In genomic region chr5:2902742-2903297, GRCh38 we compare ENCODE assay signal across 18 cellular contexts.
"Had no signal": no experiment of that assay in that cellular context is flagged by ENCODE, and none has a peak within 500 bp of the region (broad histone marks: within the 10 kb centered on the region; RNA-seq: fewer than 3 reads in every experiment).

No MANE protein-coding gene starts in this region.

- H3K9me3 Mint-ChIP-seq: mesothelial cell of epicardium, nephron had no signal

- H3K27me3 ChIP-seq: foreskin keratinocyte, vagina had no signal

- H3K4me3 Mint-ChIP-seq: immature natural killer cell, mesothelial cell of epicardium, naive B cell, nephron had no signal

- H3K36me3 Mint-ChIP-seq: immature natural killer cell, mesothelial cell of epicardium, naive B cell had no signal

- H3K9me3 ChIP-seq: vagina had no signal

- H3K27ac ChIP-seq: dorsolateral prefrontal cortex, epithelial cell of prostate, foreskin keratinocyte, vagina had no signal

- ATAC-seq: foreskin keratinocyte, left colon, right cardiac atrium had no signal

- H3K27ac Mint-ChIP-seq: immature natural killer cell, mesothelial cell of epicardium, naive B cell, nephron had no signal

- H3K4me1 ChIP-seq: foreskin keratinocyte, vagina had no signal

- H3K36me3 ChIP-seq: vagina had no signal

- H3K4me3 ChIP-seq: dorsolateral prefrontal cortex, vagina had no signal

- FAIRE-seq: kidney, small intestine had no signal

- H3K4me1 Mint-ChIP-seq: immature natural killer cell, naive B cell, nephron had no signal

- DNase-seq: central memory CD4-positive, alpha-beta T cell; cortex of kidney; dorsolateral prefrontal cortex; effector memory CD4-positive, alpha-beta T cell; foreskin keratinocyte; immature natural killer cell; kidney; left colon; naive B cell; right cardiac atrium; small intestine; stimulated activated CD4-positive, alpha-beta T cell treated with anti-CD3 and anti-CD28 coated beads, Interleukin-12 subunit alpha, Interleukin-12 subunit beta, amount 100 ng/mL, for 4 hours; stimulated activated naive CD4-positive, alpha-beta T cell treated with Interleukin-2 at 50 U/mL for 16 hours; trophoblast cell had no signal

- H3K27me3 Mint-ChIP-seq: naive B cell had no signal
